10 cellular contexts compared by ENCODE assay signal in the genomic region with DNA sequence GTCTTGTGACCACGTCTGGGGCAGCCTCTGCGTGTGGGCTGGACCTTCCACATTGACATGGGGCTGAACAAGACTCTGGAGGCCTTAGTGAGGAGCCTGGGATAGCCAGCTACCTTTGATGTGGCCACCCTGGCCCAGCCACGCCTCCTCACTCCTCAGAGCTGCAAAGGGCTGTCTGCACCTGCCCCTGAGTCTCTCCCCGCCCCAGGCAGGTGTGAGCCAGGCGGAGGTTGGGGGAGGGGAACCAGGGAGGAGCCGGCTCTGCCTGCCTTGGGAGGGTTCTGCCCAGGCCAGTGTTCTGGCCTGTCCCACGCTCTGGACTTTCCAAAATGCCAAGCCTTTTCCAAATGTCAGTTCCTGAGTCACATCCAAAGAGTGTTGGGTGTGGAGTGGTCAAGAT.
DNase-seq lines count a peak whose midpoint lies in the region; ATAC-seq and TF ChIP-seq lines count a peak whose summit lies in the region.
"Had no signal": no experiment of that assay in that cellular context is flagged by ENCODE, and none has a peak within 500 bp of the region (broad histone marks: within the 10 kb centered on the region; RNA-seq: fewer than 3 reads in every experiment).

No MANE protein-coding gene starts in this region.

- no peaks in the 10 kb centered on the region for H3K4me1 Mint-ChIP-seq in activated T-helper 1 cell treated with anti-CD3 and anti-CD28 coated beads, Interleukin-12 subunit alpha, Interleukin-12 subunit beta, Interleukin-2, Interleukin-4 antibody, amounts not matched to agents 30 ng/mL and 10 ng/mL and 1 ng/mL, durations not matched to agents 14 hours and 24 hours and 36 hours (ENCODE audit: low read depth)

- no peaks in the 10 kb centered on the region for H3K27me3 Mint-ChIP-seq in activated T-helper 1 cell treated with anti-CD3 and anti-CD28 coated beads, Interleukin-12 subunit alpha, Interleukin-12 subunit beta, Interleukin-2, Interleukin-4 antibody, amounts not matched to agents 30 ng/mL and 10 ng/mL and 1 ng/mL, durations not matched to agents 14 hours and 24 hours and 36 hours (ENCODE audit: insufficient read depth)

- in situ Hi-C loops in gastrocnemius medialis (cut with MboI; ENCODE audit: low sequenced_read_pairs in 4 of 4) (loop anchor here in 1 of 4 donors (25.0 kb wide), 1 partner anchor 89 kb away; no protein-coding TSS in a partner anchor), G401 (cut with HindIII; ENCODE audit: low sequenced_read_pairs) (no loop called here)

- ATAC-seq in esophagus mucosa: peak; percentile 89
- no peak for ATAC-seq in gastrocnemius medialis

- TF ChIP-seq POLR2A in gastrocnemius medialis (IDR thresholded peaks at IDR 0.05): no peak

- no peak overlapping the region for H3K4me3 ChIP-seq in HUES64 (ENCODE audit: low read length)
- H3K4me3 ChIP-seq in gastrocnemius medialis: no peak overlapping the region

- H3K9me3 ChIP-seq in HUES64 (ENCODE audit: insufficient read depth, low read depth, low read length) (no peaks in the 10 kb centered on the region; the same call in 1 of the 2 replicates), gastrocnemius medialis (no peaks in the 10 kb centered on the region)
- H3K9me3 ChIP-seq: neutrophil had no signal

- H3K9me3 Mint-ChIP-seq in activated T-helper 1 cell treated with anti-CD3 and anti-CD28 coated beads, Interleukin-12 subunit alpha, Interleukin-12 subunit beta, Interleukin-2, Interleukin-4 antibody, amounts not matched to agents 30 ng/mL and 10 ng/mL and 1 ng/mL, durations not matched to agents 14 hours and 24 hours and 36 hours: peaks cover 3% of the 10 kb centered on the region

- H3K27ac ChIP-seq in HUES64 (ENCODE audit: low read depth, low read length): no peak overlapping the region
- H3K27ac ChIP-seq in gastrocnemius medialis: peak overlapping the region; percentile 1 to 22 (median 15)
- H3K27ac ChIP-seq: neutrophil had no signal

- H3K4me3 Mint-ChIP-seq in activated T-helper 1 cell treated with anti-CD3 and anti-CD28 coated beads, Interleukin-12 subunit alpha, Interleukin-12 subunit beta, Interleukin-2, Interleukin-4 antibody, amounts not matched to agents 30 ng/mL and 10 ng/mL and 1 ng/mL, durations not matched to agents 14 hours and 24 hours and 36 hours: no peak overlapping the region

- peaks cover 4% of the 10 kb centered on the region; the same call in 1 of the 2 replicates for H3K4me1 ChIP-seq in HUES64 (ENCODE audit: insufficient read depth, low read length)
- H3K4me1 ChIP-seq in gastrocnemius medialis: no peaks in the 10 kb centered on the region

- peak overlapping the region; percentile 7; the same call in 1 of the 2 replicates for H3K9ac ChIP-seq in HUES64 (ENCODE audit: low read depth, low read length)

- DNase-seq in NCI-H526 treated with DMSO at 0.1 percent for 48 hours (lab: John Stamatoyannopoulos, UW) (peak; percentile 72), gastrocnemius medialis (no peak), G401 (ENCODE audit: low spot score) (no peak)
- no peak for DNase-seq in activated T-cell treated with anti-CD3 and anti-CD28 coated beads, Interleukin-2, amount 50 U/mL, for 1 hour
- no peak for DNase-seq in activated T-helper 1 cell treated with anti-CD3 and anti-CD28 coated beads, Interleukin-12 subunit alpha, Interleukin-12 subunit beta, Interleukin-2, Interleukin-4 antibody, amounts not matched to agents 30 ng/mL and 10 ng/mL and 1 ng/mL, durations not matched to agents 14 hours and 24 hours and 36 hours (ENCODE audit: low spot score)
- DNase-seq in activated CD8-positive, alpha-beta memory T cell treated with anti-CD3 and anti-CD28 coated beads, Interleukin-2, amount 50 U/mL, for 4 hours: no peak
- DNase-seq: KBM-7 had no signal

- 68% methylated on average over 7 of the region's 7 CpGs for WGBS in HUES64

- TF ChIP-seq CTCF in gastrocnemius medialis (IDR thresholded peaks at IDR 0.05 in 4 of 5, conservative IDR thresholded peaks at IDR 0.05 in 1 of 5): no peak

- peaks cover 51% of the 10 kb centered on the region for H3K36me3 ChIP-seq in HUES64 (ENCODE audit: insufficient read depth, low read length)
- peaks cover 4 to 66% of the 10 kb centered on the region in 2 donors for H3K36me3 ChIP-seq in gastrocnemius medialis
- H3K36me3 ChIP-seq: neutrophil had no signal

- H3K27me3 ChIP-seq in HUES64 (ENCODE audit: insufficient read depth, low read length) (no peaks in the 10 kb centered on the region), gastrocnemius medialis (no peaks in the 10 kb centered on the region)
- H3K27me3 ChIP-seq: neutrophil had no signal

- no peak overlapping the region for H3K27ac Mint-ChIP-seq in activated T-helper 1 cell treated with anti-CD3 and anti-CD28 coated beads, Interleukin-12 subunit alpha, Interleukin-12 subunit beta, Interleukin-2, Interleukin-4 antibody, amounts not matched to agents 30 ng/mL and 10 ng/mL and 1 ng/mL, durations not matched to agents 14 hours and 24 hours and 36 hours

- no peaks in the 10 kb centered on the region for H3K36me3 Mint-ChIP-seq in activated T-helper 1 cell treated with anti-CD3 and anti-CD28 coated beads, Interleukin-12 subunit alpha, Interleukin-12 subunit beta, Interleukin-2, Interleukin-4 antibody, amounts not matched to agents 30 ng/mL and 10 ng/mL and 1 ng/mL, durations not matched to agents 14 hours and 24 hours and 36 hours (ENCODE audit: low read depth)

- intact Hi-C loops in gastrocnemius medialis (cut with DNase I; ENCODE audit: low total_unique reads): no loop called here
- intact Hi-C loops in activated T-helper 1 cell treated with anti-CD3 and anti-CD28 coated beads, Interleukin-12 subunit alpha, Interleukin-12 subunit beta, Interleukin-2, Interleukin-4 antibody, amounts not matched to agents 30 ng/mL and 10 ng/mL and 1 ng/mL, durations not matched to agents 14 hours and 24 hours and 36 hours (cut with micrococcal nuclease): no loop called here
